Comparison of ENCODE assay signal across 8 cellular contexts in genomic region chr2:86719263-86719636, GRCh38. TPM values are rescaled to one million over a fixed set of nuclear protein-coding genes. Genes with fewer than 3 reads are reported as not detected.
DNase-seq lines count a peak whose midpoint lies in the region; ATAC-seq and TF ChIP-seq lines count a peak whose summit lies in the region.
"Not testable (repeated sequence)": the region's sequence is repeated elsewhere in the genome, so short reads cannot be mapped to it uniquely, and the experiment has no call there.

No MANE protein-coding gene starts in this region.

- H3K4me1 Mint-ChIP-seq in memory B cell: not testable (repeated sequence)

- not testable (repeated sequence) for H3K79me2 ChIP-seq in SU-DHL-6 (ENCODE audit: insufficient read depth, low read length)

- H3K4me3 ChIP-seq in GM06990 (replicated peaks; ENCODE audit: low read depth, low read length) (peak overlapping the region; percentile 58), SU-DHL-6 (ENCODE audit: insufficient read depth, low read length, poor library complexity, severe bottlenecking) (peak overlapping the region; percentile 38), breast epithelium (peak overlapping the region; percentile 52 to 89 (median 64)), gastroesophageal sphincter (peak overlapping the region; percentile 69 to 97), rectal smooth muscle tissue (ENCODE audit: low read length) (peak overlapping the region; percentile 45), upper lobe of left lung (peak overlapping the region in 3 of 4 donors; percentile 70 to 75 (median 71))

- ATAC-seq in HG03460 (IDR thresholded peaks at IDR 0.05; ENCODE audit: unreplicated experiment): peak; percentile 18
- peak; percentile 32 for ATAC-seq in gastroesophageal sphincter
- not testable (repeated sequence) for ATAC-seq in memory B cell (ENCODE audit: low read depth)
- ATAC-seq in upper lobe of left lung (ENCODE audit: low FRiP score in 2 of 2): peak; percentile 65 to 71

- H3K9me3 Mint-ChIP-seq in memory B cell: not testable (repeated sequence)

- intact Hi-C loops in breast epithelium (cut with DNase I; ENCODE audit: low total_unique reads): not testable (repeated sequence)

- peak overlapping the region; percentile 41 for H3K4me3 Mint-ChIP-seq in memory B cell

- H3K9me2 ChIP-seq in SU-DHL-6 (replicated peaks; ENCODE audit: insufficient read depth, low read length): not testable (repeated sequence)

- H3K4me1 ChIP-seq in breast epithelium; gastroesophageal sphincter; rectal smooth muscle tissue (ENCODE audit: control insufficient read depth, insufficient read depth, low read length); upper lobe of left lung: not testable (repeated sequence)

- not testable (repeated sequence) for H3K27me3 ChIP-seq in GM06990 (replicated peaks; ENCODE audit: control insufficient read depth, insufficient read depth, low read length); SU-DHL-6 (ENCODE audit: low read length); breast epithelium; gastroesophageal sphincter; rectal smooth muscle tissue (ENCODE audit: control insufficient read depth, insufficient read depth, low read length); upper lobe of left lung

- WGBS in gastroesophageal sphincter (ENCODE audit: low coverage in 1 of 2), 2 donors: no CpG with 5 or more reads among the region's 30 CpGs
- no CpG with 5 or more reads among the region's 30 CpGs for WGBS in upper lobe of left lung, 2 donors

- TF ChIP-seq CTCF in GM06990 (IDR thresholded peaks at IDR 0.05; ENCODE audit: insufficient read depth, low read length, poor library complexity, severe bottlenecking); SU-DHL-6 (IDR thresholded peaks at IDR 0.05; ENCODE audit: insufficient read depth, low read length, poor library complexity, severe bottlenecking); breast epithelium (IDR thresholded peaks at IDR 0.05); gastroesophageal sphincter (IDR thresholded peaks at IDR 0.05); upper lobe of left lung (IDR thresholded peaks at IDR 0.05): not testable (repeated sequence)

- not testable (repeated sequence) for H3K27ac ChIP-seq in SU-DHL-6 (ENCODE audit: low read depth, low read length)
- peak overlapping the region; percentile 89 to 95 for H3K27ac ChIP-seq in breast epithelium
- H3K27ac ChIP-seq in gastroesophageal sphincter: peak overlapping the region; percentile 81 to 93 (median 87)
- H3K27ac ChIP-seq in rectal smooth muscle tissue (ENCODE audit: low read depth, low read length): peak overlapping the region; percentile 66
- peak overlapping the region; percentile 90 to 94 (median 92) for H3K27ac ChIP-seq in upper lobe of left lung

- H2AFZ ChIP-seq in SU-DHL-6 (ENCODE audit: low read depth, low read length, severe bottlenecking): not testable (repeated sequence)

- H3K9ac ChIP-seq in SU-DHL-6 (ENCODE audit: low read length): peak overlapping the region; percentile 39; the same call in 1 of the 2 replicates
- H3K9ac ChIP-seq in rectal smooth muscle tissue (ENCODE audit: low read length): not testable (repeated sequence)

- H3K27ac Mint-ChIP-seq in memory B cell: not testable (repeated sequence)

- H3K9me3 ChIP-seq in SU-DHL-6 (ENCODE audit: insufficient read depth, low read length); breast epithelium; gastroesophageal sphincter; upper lobe of left lung: not testable (repeated sequence)

- H3K36me3 ChIP-seq in GM06990 (ENCODE audit: control insufficient read depth, insufficient read depth, low read length); SU-DHL-6 (ENCODE audit: low read length); breast epithelium; gastroesophageal sphincter; rectal smooth muscle tissue (ENCODE audit: control insufficient read depth, insufficient read depth, low read length); upper lobe of left lung: not testable (repeated sequence)

- DNase-seq in GM06990 (ENCODE audit: extremely low read depth, insufficient read length); breast epithelium (ENCODE audit: low spot score in 2 of 2); memory B cell (ENCODE audit: low spot score in 2 of 2); upper lobe of left lung: not testable (repeated sequence)

- not testable (repeated sequence) for TF ChIP-seq EP300 in gastroesophageal sphincter (IDR thresholded peaks at IDR 0.05); upper lobe of left lung (IDR thresholded peaks at IDR 0.05)

- not testable (repeated sequence) for H4K20me1 ChIP-seq in SU-DHL-6 (ENCODE audit: low read depth, low read length)

- not testable (repeated sequence) for H3K36me3 Mint-ChIP-seq in memory B cell

- H3K4me2 ChIP-seq in SU-DHL-6 (ENCODE audit: low read depth, low read length, poor library complexity, severe bottlenecking): peak overlapping the region; percentile 31

- not testable (repeated sequence) for TF ChIP-seq POLR2A in breast epithelium (IDR thresholded peaks at IDR 0.05); gastroesophageal sphincter (IDR thresholded peaks at IDR 0.05); upper lobe of left lung (IDR thresholded peaks at IDR 0.05)

- H3K27me3 Mint-ChIP-seq in memory B cell: not testable (repeated sequence)

- not testable (repeated sequence) for H3F3A ChIP-seq in SU-DHL-6 (ENCODE audit: insufficient read depth)

RNA-seq across cellular contexts. Expression of gene RMND5A, which starts 0.8 kb away (rescaled TPM):
- total RNA-seq in breast epithelium (10 to 100 TPM; 41.6 to 61.6 (median 44.3) TPM), gastroesophageal sphincter (10 to 100 TPM; 44.8 to 75.6 (median 61.1) TPM), upper lobe of left lung (10 to 100 TPM; 19.9 to 55.3 (median 26.5) TPM)
